30 cellular contexts compared by ENCODE assay signal in the genomic region with DNA sequence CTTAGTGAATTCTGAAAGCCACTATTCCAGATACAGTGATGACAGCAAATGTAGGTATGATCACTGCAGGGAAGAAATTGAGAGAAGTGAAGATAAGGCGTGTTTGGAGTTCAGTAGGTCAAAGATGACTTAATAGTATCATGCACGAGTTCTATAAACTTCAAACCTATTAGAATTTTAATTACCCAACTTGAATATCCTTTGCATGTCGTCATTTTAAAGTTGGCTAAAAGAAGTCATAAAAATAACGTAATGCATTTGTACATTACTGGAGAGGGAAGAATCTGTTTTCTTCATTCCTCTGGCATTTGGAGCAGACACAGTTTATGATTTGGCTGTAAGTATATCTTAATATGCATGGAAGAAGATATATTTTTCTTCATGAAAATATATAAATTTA.
DNase-seq lines count a peak whose midpoint lies in the region; ATAC-seq, FAIRE-seq and TF ChIP-seq lines count a peak whose summit lies in the region.
"Had no signal": no experiment of that assay in that cellular context is flagged by ENCODE, and none has a peak within 500 bp of the region (broad histone marks: within the 10 kb centered on the region; RNA-seq: fewer than 3 reads in every experiment).

No MANE protein-coding gene starts in this region.

- H3K4me3 ChIP-seq in A549 (no peak overlapping the region), GM23248 (no peak overlapping the region), brain microvascular endothelial cell (ENCODE audit: low read depth, low read length) (no peak overlapping the region)
- H3K4me3 ChIP-seq: K562, PC-9, SJSA1 had no signal

- no peak for TF ChIP-seq EP300 in A549 (IDR thresholded peaks at IDR 0.05)

- in situ Hi-C loops in GM23248 (cut with MboI) (no loop called here), brain microvascular endothelial cell (cut with HindIII; ENCODE audit: low pct_ligation_motif_present, low sequenced_read_pairs) (no loop called here)

- H3K27ac Mint-ChIP-seq in chondrocyte (ENCODE audit: unreplicated experiment) (peak overlapping the region; percentile 82), osteocyte (ENCODE audit: unreplicated experiment) (peak overlapping the region; percentile 52), MCF 10A (ENCODE audit: low read depth, unreplicated experiment) (no peak overlapping the region)
- H3K27ac Mint-ChIP-seq: CD8-positive, alpha-beta T cell had no signal

- H3K9me3 ChIP-seq in A549 = no peaks in the 10 kb centered on the region
- no peaks in the 10 kb centered on the region for H3K9me3 ChIP-seq in GM23248 (ENCODE audit: low read depth)
- H3K9me3 ChIP-seq: Caco-2, SJSA1 had no signal

- H3K4me1 ChIP-seq in A549 (no peaks in the 10 kb centered on the region), GM23248 (ENCODE audit: insufficient read depth) (peaks cover 11% of the 10 kb centered on the region)
- H3K4me1 ChIP-seq: Caco-2 had no signal

- no peaks in the 10 kb centered on the region for H3K27me3 Mint-ChIP-seq in chondrocyte (ENCODE audit: low read depth)
- no peaks in the 10 kb centered on the region for H3K27me3 Mint-ChIP-seq in osteocyte (ENCODE audit: unreplicated experiment)
- H3K27me3 Mint-ChIP-seq in MCF 10A (ENCODE audit: insufficient read depth, unreplicated experiment) = peaks cover 19% of the 10 kb centered on the region

- H3K9me2 ChIP-seq in GM23248 (ENCODE audit: insufficient read depth) = no peaks in the 10 kb centered on the region

- ATAC-seq in A549 = no peak
- no peak for ATAC-seq in GM18909 (IDR thresholded peaks at IDR 0.05; ENCODE audit: poor library complexity, unreplicated experiment)
- ATAC-seq: CD8-positive, alpha-beta T cell; HepG2; K562 had no signal

- 0 out of 2 replicates have a peak, but pooled peaks cover 3% of the 10 kb centered on the region for H3F3A ChIP-seq in GM23248 (ENCODE audit: insufficient read depth)

- H3K36me3 ChIP-seq in GM23248 (ENCODE audit: low read depth) (no peaks in the 10 kb centered on the region), brain microvascular endothelial cell (replicated peaks) (no peaks in the 10 kb centered on the region)
- H3K36me3 ChIP-seq: SJSA1 had no signal

- TF ChIP-seq CTCF in A549 (IDR thresholded peaks at IDR 0.05) = no peak
- TF ChIP-seq CTCF in chondrocyte (IDR thresholded peaks at IDR 0.05) = no peak
- no peak for TF ChIP-seq CTCF in osteocyte (IDR thresholded peaks at IDR 0.05)
- no peak for TF ChIP-seq CTCF in brain microvascular endothelial cell (IDR thresholded peaks at IDR 0.05; ENCODE audit: low read depth, low read length, missing control alignments)
- TF ChIP-seq CTCF in MCF 10A (IDR thresholded peaks at IDR 0.05; ENCODE audit: unreplicated experiment) = no peak

- WGBS in A549 (ENCODE audit: missing lambda C conversion rate) = 2% methylated on average over 4 of the region's 4 CpGs
- WGBS in GM23248 (ENCODE audit: low coverage in 1 of 2, low lambda C conversion rate in 2 of 2, missing lambda C conversion rate in 2 of 2), 2 experiments = 19 to 31% methylated on average over 4 of the region's 4 CpGs

- no peaks in the 10 kb centered on the region for H4K20me1 ChIP-seq in GM23248 (ENCODE audit: insufficient read depth)

- CTCF ChIA-PET in A549 (lab: Yijun Ruan, JAX) (no interaction called here), MCF 10A (lab: Yijun Ruan, JAX) (no interaction called here)

- intact Hi-C loops in MCF 10A (cut with micrococcal nuclease) = no loop called here

- no peak for TF ChIP-seq POLR2A in A549 (IDR thresholded peaks at IDR 0.05; ENCODE audit: low read length)

- H3K36me3 Mint-ChIP-seq in chondrocyte (ENCODE audit: low read depth) (peaks cover 2% of the 10 kb centered on the region), osteocyte (ENCODE audit: unreplicated experiment) (no peaks in the 10 kb centered on the region), MCF 10A (ENCODE audit: insufficient read depth, unreplicated experiment) (no peaks in the 10 kb centered on the region)
- H3K36me3 Mint-ChIP-seq: CD8-positive, alpha-beta T cell had no signal

- H3K27me3 ChIP-seq in GM23248 (replicated peaks; ENCODE audit: insufficient read depth) = no peaks in the 10 kb centered on the region
- H3K27me3 ChIP-seq in brain microvascular endothelial cell (replicated peaks) = no peaks in the 10 kb centered on the region
- H3K27me3 ChIP-seq: SJSA1 had no signal

- peak; percentile 94 for FAIRE-seq in A549 (lab: Jason Lieb, UNC)
- FAIRE-seq: GM12892, HepG2, K562 had no signal

- H3K4me2 ChIP-seq in A549 (no peak overlapping the region), GM23248 (ENCODE audit: unreplicated experiment) (peak overlapping the region; percentile 20)
- H3K4me2 ChIP-seq: PC-9 had no signal

- no TSS peak for BruUV-seq in MCF 10A (replicated peaks; lab: Mats Ljungman, UMichigan)

- H3K9me3 Mint-ChIP-seq in chondrocyte (ENCODE audit: low read depth) = peaks cover 13% of the 10 kb centered on the region
- peaks cover 4% of the 10 kb centered on the region for H3K9me3 Mint-ChIP-seq in osteocyte (ENCODE audit: unreplicated experiment)
- H3K9me3 Mint-ChIP-seq in MCF 10A (ENCODE audit: unreplicated experiment) = no peaks in the 10 kb centered on the region
- H3K9me3 Mint-ChIP-seq: CD8-positive, alpha-beta T cell had no signal

- POLR2A ChIA-PET in A549 (lab: Yijun Ruan, JAX) = no interaction called here
- POLR2A ChIA-PET in MCF 10A (lab: Yijun Ruan, JAX) = no interaction called here

- DNase-seq in A549 (ENCODE audit: low read depth in 1 of 2, low spot score in 1 of 2) (no peak), GM23248 (peak; percentile 38), chondrocyte (ENCODE audit: low spot score) (no peak), osteocyte (ENCODE audit: extremely low spot score, unreplicated experiment) (no peak), brain microvascular endothelial cell (no peak), MCF 10A (ENCODE audit: unreplicated experiment) (no peak)
- no peak for DNase-seq in activated CD8-positive, alpha-beta memory T cell treated with anti-CD3 and anti-CD28 coated beads, Interleukin-2, amount 50 U/mL, for 4 hours
- DNase-seq: AML-193; C1 segment of cervical spinal cord; Caco-2; CD8-positive, alpha-beta T cell; H7; MM.1S; NCI-H1048; NCI-H1417; NCI-H1694; NCI-H2029 treated with DMSO at 0.1 percent for 48 hours; NCI-H446 treated with DMSO at 0.1 percent for 48 hours; NCI-H526; NCI-H82; NK-92 treated with Interleukin-12 subunit alpha and Interleukin-12 subunit beta, amount 100 ng/mL, for 24 hours; PC-9; Right ventricle myocardium superior; RPMI8226 had no signal

- H3K27ac ChIP-seq in A549 (no peak overlapping the region), GM23248 (no peak overlapping the region), brain microvascular endothelial cell (no peak overlapping the region)
- H3K27ac ChIP-seq: 22Rv1, PC-9, SJSA1 had no signal

- H3K4me3 Mint-ChIP-seq in chondrocyte (ENCODE audit: unreplicated experiment) (no peak overlapping the region), osteocyte (ENCODE audit: unreplicated experiment) (no peak overlapping the region), MCF 10A (ENCODE audit: unreplicated experiment) (no peak overlapping the region)
- H3K4me3 Mint-ChIP-seq: CD8-positive, alpha-beta T cell had no signal

- no peak overlapping the region for H2AFZ ChIP-seq in GM23248
- H2AFZ ChIP-seq: PC-9 had no signal

- no peaks in the 10 kb centered on the region for H3K79me2 ChIP-seq in GM23248 (ENCODE audit: insufficient read depth)

- H3K4me1 Mint-ChIP-seq in chondrocyte (ENCODE audit: low read depth) (peaks cover 44% of the 10 kb centered on the region), osteocyte (ENCODE audit: unreplicated experiment) (peaks cover 44% of the 10 kb centered on the region), MCF 10A (ENCODE audit: insufficient read depth, unreplicated experiment) (no peaks in the 10 kb centered on the region)

- H3K9ac ChIP-seq in GM23248 = no peak overlapping the region

- no peak for TF ChIP-seq RAD21 in A549 (conservative IDR thresholded peaks at IDR 0.05 in 1 of 2, IDR thresholded peaks at IDR 0.05 in 1 of 2)

TF ChIP-seq in A549, 52 proteins besides CTCF, POLR2A, EP300 and RAD21 (continues in another document):
- no peak for TF ChIP-seq NFE2L2 (conservative IDR thresholded peaks at IDR 0.05; ENCODE audit: low read length)
- no peak for TF ChIP-seq EHMT2 (IDR thresholded peaks at IDR 0.05; ENCODE audit: low read depth)
- no peak for TF ChIP-seq ZSCAN20 (CRISPR knock-in tag; IDR thresholded peaks at IDR 0.05)
- TF ChIP-seq RCOR1 (IDR thresholded peaks at IDR 0.05; ENCODE audit: low read depth, low read length) = no peak
- TF ChIP-seq JUN (IDR thresholded peaks at IDR 0.05) = no peak
- TF ChIP-seq HEYL (CRISPR knock-in tag; IDR thresholded peaks at IDR 0.05) = no peak
- no peak for TF ChIP-seq KDM1A (IDR thresholded peaks at IDR 0.05; ENCODE audit: low read depth)
- no peak for TF ChIP-seq BHLHE40 (IDR thresholded peaks at IDR 0.05; ENCODE audit: low read depth, low read length)
- TF ChIP-seq, protein P1, sequence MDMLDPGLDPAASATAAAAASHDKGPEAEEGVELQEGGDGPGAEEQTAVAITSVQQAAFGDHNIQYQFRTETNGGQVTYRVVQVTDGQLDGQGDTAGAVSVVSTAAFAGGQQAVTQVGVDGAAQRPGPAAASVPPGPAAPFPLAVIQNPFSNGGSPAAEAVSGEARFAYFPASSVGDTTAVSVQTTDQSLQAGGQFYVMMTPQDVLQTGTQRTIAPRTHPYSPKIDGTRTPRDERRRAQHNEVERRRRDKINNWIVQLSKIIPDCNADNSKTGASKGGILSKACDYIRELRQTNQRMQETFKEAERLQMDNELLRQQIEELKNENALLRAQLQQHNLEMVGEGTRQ (IDR thresholded peaks at IDR 0.05) = no peak
- TF ChIP-seq, protein P2, sequence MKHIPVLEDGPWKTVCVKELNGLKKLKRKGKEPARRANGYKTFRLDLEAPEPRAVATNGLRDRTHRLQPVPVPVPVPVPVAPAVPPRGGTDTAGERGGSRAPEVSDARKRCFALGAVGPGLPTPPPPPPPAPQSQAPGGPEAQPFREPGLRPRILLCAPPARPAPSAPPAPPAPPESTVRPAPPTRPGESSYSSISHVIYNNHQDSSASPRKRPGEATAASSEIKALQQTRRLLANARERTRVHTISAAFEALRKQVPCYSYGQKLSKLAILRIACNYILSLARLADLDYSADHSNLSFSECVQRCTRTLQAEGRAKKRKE (CRISPR knock-in tag; IDR thresholded peaks at IDR 0.05; ENCODE audit: low read depth) = no peak
- TF ChIP-seq TFCP2L1 (CRISPR knock-in tag; IDR thresholded peaks at IDR 0.05) = no peak
- no peak for TF ChIP-seq FOXS1 (CRISPR knock-in tag; IDR thresholded peaks at IDR 0.05)
- TF ChIP-seq, protein P3, sequence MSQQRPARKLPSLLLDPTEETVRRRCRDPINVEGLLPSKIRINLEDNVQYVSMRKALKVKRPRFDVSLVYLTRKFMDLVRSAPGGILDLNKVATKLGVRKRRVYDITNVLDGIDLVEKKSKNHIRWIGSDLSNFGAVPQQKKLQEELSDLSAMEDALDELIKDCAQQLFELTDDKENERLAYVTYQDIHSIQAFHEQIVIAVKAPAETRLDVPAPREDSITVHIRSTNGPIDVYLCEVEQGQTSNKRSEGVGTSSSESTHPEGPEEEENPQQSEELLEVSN (IDR thresholded peaks at IDR 0.05; ENCODE audit: borderline replicate concordance, low read depth) = no peak
